In the genomic region with DNA sequence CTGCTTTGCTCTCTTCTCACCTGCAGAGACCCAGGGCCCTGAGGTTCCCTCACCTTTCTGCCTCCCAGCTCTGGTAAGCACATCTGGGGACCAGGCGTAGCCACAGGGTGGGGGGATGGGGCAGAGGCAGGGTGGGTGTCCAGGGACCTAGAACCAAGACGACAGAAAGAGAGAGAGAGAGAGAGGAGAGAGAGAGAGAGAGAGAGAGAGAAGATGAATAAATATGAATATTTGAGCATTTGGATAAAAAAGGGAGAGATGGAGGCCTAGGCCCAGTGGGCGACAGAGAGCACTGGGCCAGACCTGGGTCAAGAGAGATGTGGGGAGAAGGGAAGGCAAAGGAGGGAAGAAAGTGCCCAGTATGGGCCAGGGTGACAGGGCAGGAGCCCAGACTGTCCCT, we compare ENCODE assay signal across 23 cellular contexts. TPM values are rescaled to one million over a fixed set of nuclear protein-coding genes. Genes with fewer than 3 reads are reported as not detected.
DNase-seq lines count a peak whose midpoint lies in the region; ATAC-seq and TF ChIP-seq lines count a peak whose summit lies in the region.
"Had no signal": no experiment of that assay in that cellular context is flagged by ENCODE, and none has a peak within 500 bp of the region (broad histone marks: within the 10 kb centered on the region; RNA-seq: fewer than 3 reads in every experiment).

No MANE protein-coding gene starts in this region.

- H3K9me3 ChIP-seq in neural cell (ENCODE audit: low read length): no peaks in the 10 kb centered on the region
- H3K9me3 ChIP-seq: SJSA1 had no signal

- peaks cover 34% of the 10 kb centered on the region for H3K4me1 ChIP-seq in GM23338 (ENCODE audit: insufficient read depth)
- H3K4me1 ChIP-seq: SJSA1 had no signal

- CTCF ChIA-PET in RWPE1 (lab: Yijun Ruan, JAX) (no interaction called here), T-cell (lab: Charles Lee) (no interaction called here)

- H3K27me3 Mint-ChIP-seq in GM23338 (ENCODE audit: insufficient read depth, low read depth, poor library complexity) (peaks cover 34% of the 10 kb centered on the region), glutamatergic neuron (ENCODE audit: unreplicated experiment) (peaks cover 14% of the 10 kb centered on the region), T-cell (peaks cover 23 to 31% of the 10 kb centered on the region in 2 donors)
- peaks cover 18% of the 10 kb centered on the region for H3K27me3 Mint-ChIP-seq in activated T-helper 17 cell treated with anti-CD3 and anti-CD28 coated beads, Interleukin-2, amount 50 U/mL, for 72 hours

- H3K9me3 Mint-ChIP-seq in GM23338 (no peaks in the 10 kb centered on the region), glutamatergic neuron (ENCODE audit: unreplicated experiment) (peaks cover 15% of the 10 kb centered on the region), T-cell (no peaks in the 10 kb centered on the region)
- no peaks in the 10 kb centered on the region for H3K9me3 Mint-ChIP-seq in activated T-helper 17 cell treated with anti-CD3 and anti-CD28 coated beads, Interleukin-2, amount 50 U/mL, for 72 hours

- H3K4me3 ChIP-seq in GM23338 (peak overlapping the region; percentile 54; the same call in 1 of the 2 replicates), neural cell (ENCODE audit: low read length) (peak overlapping the region; percentile 55)
- H3K4me3 ChIP-seq: GM23248, PC-9, SJSA1 had no signal

- DNase-seq in GM23338 (ENCODE audit: low spot score) (no peak), RWPE1 (ENCODE audit: low spot score) (no peak), glutamatergic neuron (no peak), NCI-H226 (no peak), T-cell (no peak)
- DNase-seq: Calu3, GM23248, HCEC 1CT, NCI-H1048, NCI-H1436, NCI-H187, NCI-H2081 treated with DMSO at 0.1 percent for 48 hours, NCI-H345, NCI-H510A treated with DMSO at 0.1 percent for 48 hours, NCI-H774, Right ventricle myocardium superior had no signal

- H4K20me1 ChIP-seq in GM23338 (replicated peaks; ENCODE audit: insufficient read depth) (no peaks in the 10 kb centered on the region), neural cell (ENCODE audit: insufficient read depth) (no peaks in the 10 kb centered on the region)

- TF ChIP-seq CTCF in GM23338 (conservative IDR thresholded peaks at IDR 0.05; ENCODE audit: low read depth in 2 of 2): no peak
- TF ChIP-seq CTCF in RWPE1 (conservative IDR thresholded peaks at IDR 0.05; ENCODE audit: low read depth): no peak
- no peak for TF ChIP-seq CTCF in glutamatergic neuron (IDR thresholded peaks at IDR 0.05; ENCODE audit: partially characterized antibody, unreplicated experiment)
- no peak for TF ChIP-seq CTCF in neural cell (IDR thresholded peaks at IDR 0.05; ENCODE audit: poor library complexity, severe bottlenecking)

- H2AFZ ChIP-seq in GM23338 (peak overlapping the region; percentile 97), neural cell (ENCODE audit: low read depth, low read length) (no peak overlapping the region)
- H2AFZ ChIP-seq: GM23248, PC-9 had no signal

- H3K4me2 ChIP-seq in GM23338: peak overlapping the region; percentile 77
- no peak overlapping the region for H3K4me2 ChIP-seq in neural cell (ENCODE audit: low read length)
- H3K4me2 ChIP-seq: PC-9 had no signal

- POLR2A ChIA-PET in RWPE1 (lab: Yijun Ruan, JAX; ENCODE audit: low non-redundant PET): no interaction called here
- POLR2A ChIA-PET in T-cell (lab: Charles Lee): no interaction called here

- no peak for TF ChIP-seq EP300 in neural cell (conservative IDR thresholded peaks at IDR 0.05; ENCODE audit: poor library complexity, severe bottlenecking)

- H3F3A ChIP-seq in GM23338 (replicated peaks; ENCODE audit: low read depth) (no peaks in the 10 kb centered on the region), neural cell (ENCODE audit: insufficient read depth, low read length, poor library complexity, severe bottlenecking) (no peaks in the 10 kb centered on the region)

- no peaks in the 10 kb centered on the region for H3K9me2 ChIP-seq in GM23338 (ENCODE audit: insufficient read depth)
- H3K9me2 ChIP-seq in neural cell (ENCODE audit: insufficient read depth, low read length): no peaks in the 10 kb centered on the region

- H3K27ac ChIP-seq in GM23338 (ENCODE audit: low read depth): no peak overlapping the region
- peak overlapping the region; percentile 39; the same call in 1 of the 2 replicates for H3K27ac ChIP-seq in RWPE1
- H3K27ac ChIP-seq in neural cell (ENCODE audit: low read length): peak overlapping the region; percentile 31
- H3K27ac ChIP-seq: GM23248, PC-9, SJSA1 had no signal

- H3K36me3 Mint-ChIP-seq in GM23338 (ENCODE audit: low read depth): no peaks in the 10 kb centered on the region
- no peaks in the 10 kb centered on the region for H3K36me3 Mint-ChIP-seq in glutamatergic neuron (ENCODE audit: unreplicated experiment)
- H3K36me3 Mint-ChIP-seq in T-cell: no peaks in the 10 kb centered on the region
- H3K36me3 Mint-ChIP-seq in activated T-helper 17 cell treated with anti-CD3 and anti-CD28 coated beads, Interleukin-2, amount 50 U/mL, for 72 hours (ENCODE audit: low read depth): no peaks in the 10 kb centered on the region

- H3K4me1 Mint-ChIP-seq in GM23338: peaks cover 57% of the 10 kb centered on the region
- H3K4me1 Mint-ChIP-seq in glutamatergic neuron (ENCODE audit: low read depth, unreplicated experiment): peaks cover 45% of the 10 kb centered on the region
- H3K4me1 Mint-ChIP-seq in T-cell: peaks cover 0 to 5% (median 0%) of the 10 kb centered on the region in 3 donors
- H3K4me1 Mint-ChIP-seq in activated T-helper 17 cell treated with anti-CD3 and anti-CD28 coated beads, Interleukin-2, amount 50 U/mL, for 72 hours: no peaks in the 10 kb centered on the region
- H3K4me1 Mint-ChIP-seq: B cell had no signal

- H3K79me2 ChIP-seq in GM23338 (replicated peaks; ENCODE audit: insufficient read depth) (no peaks in the 10 kb centered on the region), neural cell (replicated peaks; ENCODE audit: insufficient read depth, low read length) (no peaks in the 10 kb centered on the region)

- H3K27ac Mint-ChIP-seq in GM23338 (no peak overlapping the region), glutamatergic neuron (ENCODE audit: unreplicated experiment) (no peak overlapping the region), T-cell (no peak overlapping the region)
- no peak overlapping the region for H3K27ac Mint-ChIP-seq in activated T-helper 17 cell treated with anti-CD3 and anti-CD28 coated beads, Interleukin-2, amount 50 U/mL, for 72 hours
- H3K27ac Mint-ChIP-seq: B cell had no signal

- H3K27me3 ChIP-seq in GM23338 (ENCODE audit: insufficient read depth): no peaks in the 10 kb centered on the region
- no peaks in the 10 kb centered on the region for H3K27me3 ChIP-seq in neural cell (ENCODE audit: insufficient read depth, low read depth, low read length)
- H3K27me3 ChIP-seq: SJSA1 had no signal

- TF ChIP-seq RAD21 in neural cell (conservative IDR thresholded peaks at IDR 0.05): no peak

- H3K36me3 ChIP-seq in GM23338 (ENCODE audit: insufficient read depth) (no peaks in the 10 kb centered on the region), neural cell (ENCODE audit: insufficient read depth, low read length) (no peaks in the 10 kb centered on the region)
- H3K36me3 ChIP-seq: SJSA1 had no signal

- H3K4me3 Mint-ChIP-seq in GM23338 (peak overlapping the region; percentile 50; the same call in 2 of the 3 replicates), glutamatergic neuron (ENCODE audit: unreplicated experiment) (peak overlapping the region; percentile 66), T-cell (no peak overlapping the region)
- H3K4me3 Mint-ChIP-seq in activated T-helper 17 cell treated with anti-CD3 and anti-CD28 coated beads, Interleukin-2, amount 50 U/mL, for 72 hours: no peak overlapping the region
- H3K4me3 Mint-ChIP-seq: B cell had no signal

- ATAC-seq in GM23338 (no peak), HG02642 (IDR thresholded peaks at IDR 0.05; ENCODE audit: poor library complexity, unreplicated experiment) (no peak), T-cell (replicated peaks in 1 of 4) (no peak)
- no peak for ATAC-seq in activated T-helper 17 cell treated with anti-CD3 and anti-CD28 coated beads, Interleukin-2, amount 50 U/mL, for 72 hours (replicated peaks)

- H3K9ac ChIP-seq in neural cell (ENCODE audit: low read length): peak overlapping the region; percentile 63
- H3K9ac ChIP-seq: GM23248 had no signal

TF ChIP-seq in GM23338, 12 proteins besides CTCF, POLR2A, EP300 and RAD21 (continues in another document):
- TF ChIP-seq ZNF114 (CRISPR knock-in tag; IDR thresholded peaks at IDR 0.05) (no peak), EZH2 (IDR thresholded peaks at IDR 0.05; ENCODE audit: low read depth, unreplicated experiment) (no peak)

TF ChIP-seq in neural cell, 6 proteins besides CTCF, POLR2A, EP300 and RAD21 (continues in another document):
- no peak for TF ChIP-seq POLR2AphosphoS5 (IDR thresholded peaks at IDR 0.05)
- TF ChIP-seq EZH2 (IDR thresholded peaks at IDR 0.05; ENCODE audit: borderline replicate concordance, insufficient read depth, low read length, poor library complexity, severe bottlenecking): no peak
- no peak for TF ChIP-seq MXI1 (conservative IDR thresholded peaks at IDR 0.05; ENCODE audit: poor library complexity, severe bottlenecking)

RNA-seq across cellular contexts. Expression of a gene that starts 32.8 kb away (rescaled TPM):
- total RNA-seq in GM23338 (2014; rRNA removed; shearing (Covaris generic)): 4.2 and 4.5 TPM in 2 replicates
- polyA plus RNA-seq in GM23338 (2016; fragmentation: Nextera tagmentation; extraction: Ambion mirVana) (0.66 and 0.68 TPM in 2 replicates), neural cell (0.59 and 3.2 TPM in 2 replicates)
- total RNA-seq in glutamatergic neuron (ENCODE audit: unreplicated experiment) (11.7 TPM), T-cell (under 1 TPM in 3 of 5 donors, not detected in 2; 0.13 to 0.70 (median 0.63) TPM)
- polyA minus RNA-seq in neural cell: 3.5 and 3.9 TPM in 2 replicates
- under 1 TPM; 0.11 to 0.26 TPM for total RNA-seq in activated T-helper 17 cell treated with anti-CD3 and anti-CD28 coated beads, Interleukin-2, amount 50 U/mL, for 72 hours
- total RNA-seq: GM23248, RPMI7951 had no signal
- polyA plus RNA-seq: GM23248 had no signal

Comparison
In these comparisons a context has a peak if more than half of its experiments do, and no peak if none do; other contexts are left out.
1. H3K4me3 Mint-ChIP-seq: peak in GM23338 (single experiment) and glutamatergic neuron (single experiment); none in T-cell (0 of 3) and activated T-helper 17 cell treated with anti-CD3 and anti-CD28 coated beads, Interleukin-2, amount 50 U/mL, for 72 hours (single experiment).